In the genomic region with DNA sequence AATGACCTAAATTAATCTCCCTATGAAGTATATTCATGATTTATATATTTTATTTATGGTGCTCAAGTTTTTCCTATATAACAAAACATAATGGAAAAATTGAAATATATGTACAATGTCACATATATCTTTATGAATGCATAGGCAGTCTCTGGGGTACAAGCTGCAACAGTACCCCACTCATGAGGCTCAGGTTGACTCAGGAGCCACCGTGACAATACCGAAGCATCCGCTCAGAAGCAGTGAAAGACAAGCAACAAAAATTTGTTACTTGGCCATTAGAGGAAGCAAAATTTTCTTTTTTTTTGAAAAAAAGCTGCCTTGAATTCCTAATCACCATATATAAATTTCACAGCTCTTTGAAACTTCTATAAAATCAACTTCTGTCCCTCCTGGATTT, we compare ENCODE assay signal across 15 cellular contexts. TPM values are rescaled to one million over a fixed set of nuclear protein-coding genes. Genes with fewer than 3 reads are reported as not detected.
A peak's percentile ranks its signal among the peaks of the same experiment; 100 is the strongest.
DNase-seq lines count a peak whose midpoint lies in the region; ATAC-seq, FAIRE-seq and TF ChIP-seq lines count a peak whose summit lies in the region.
"Had no signal": no experiment of that assay in that cellular context is flagged by ENCODE, and none has a peak within 500 bp of the region (broad histone marks: within the 10 kb centered on the region; RNA-seq: fewer than 3 reads in every experiment).

No MANE protein-coding gene starts in this region.

- no peak for ATAC-seq in pancreas
- no peak for ATAC-seq in HG02870 (IDR thresholded peaks at IDR 0.05; ENCODE audit: unreplicated experiment)
- ATAC-seq in aorta (ENCODE audit: low FRiP score), result no peak
- ATAC-seq: foreskin keratinocyte, left lobe of liver had no signal

- H3K36me3 ChIP-seq in spleen (peaks cover 0 to 30% (median under 1%) of the 10 kb centered on the region in 6 donors), pancreas (no peaks in the 10 kb centered on the region), aorta (ENCODE audit: control insufficient read depth in 1 of 2, insufficient read depth in 2 of 2, low read length in 1 of 2) (no peaks in the 10 kb centered on the region)

- peaks cover 11% of the 10 kb centered on the region for H3K9me3 Mint-ChIP-seq in activated CD4-positive, alpha-beta T cell treated with anti-CD3 and anti-CD28 coated beads, Interleukin-2, amount 10 ng/mL, durations not matched to agents 24 days and 14 days
- H3K9me3 Mint-ChIP-seq in T-helper 1 cell treated with Interleukin-12 subunit alpha and Interleukin-12 subunit beta and Interleukin-4 antibody, amounts not matched to agents 30 μg/mL and 1 μg/mL, for 36 hours, result no peaks in the 10 kb centered on the region
- H3K9me3 Mint-ChIP-seq in dendritic cell treated with granulocyte-macrophage colony-stimulating factor and Interleukin-4, amounts not matched to agents 40 ng/mL and 50 ng/mL, for 4 days, result no peaks in the 10 kb centered on the region

- TF ChIP-seq POLR2A in spleen (IDR thresholded peaks at IDR 0.05), result no peak

- intact Hi-C loops in activated CD4-positive, alpha-beta T cell treated with anti-CD3 and anti-CD28 coated beads, Interleukin-2, amount 10 ng/mL, durations not matched to agents 24 days and 14 days (cut with micrococcal nuclease), result loop anchor here (2.0 to 10.0 kb wide), 3 partner anchors 27 to 477 kb away; no protein-coding TSS in a partner anchor
- intact Hi-C loops in dendritic cell treated with granulocyte-macrophage colony-stimulating factor and Interleukin-4, amounts not matched to agents 40 ng/mL and 50 ng/mL, for 4 days (cut with micrococcal nuclease), result loop anchor here (5.0 kb wide), 1 partner anchor 85 kb away; no protein-coding TSS in a partner anchor
- intact Hi-C loops in spleen (cut with DNase I; ENCODE audit: low total_unique reads), result no loop called here
- intact Hi-C loops in pancreas (cut with DNase I), result loop anchor here in 1 of 3 donors (5.0 kb wide), 1 partner anchor 35 kb away; no protein-coding TSS in a partner anchor
- intact Hi-C loops in aorta (cut with DNase I), result loop anchor here (10.0 kb wide), 3 partner anchors 67 to 227 kb away; no protein-coding TSS in a partner anchor

- peak overlapping the region in 7 of 8 donors; percentile 93 to 98 (median 97) for H3K27ac ChIP-seq in spleen
- peak overlapping the region in 2 of 4 donors; percentile 96 to 98 for H3K27ac ChIP-seq in pancreas
- no peak overlapping the region for H3K27ac ChIP-seq in aorta (ENCODE audit: low read depth in 1 of 2, low read length in 2 of 2)
- H3K27ac ChIP-seq: foreskin keratinocyte had no signal

- peak overlapping the region; percentile 89 for H3K4me3 Mint-ChIP-seq in activated CD4-positive, alpha-beta T cell treated with anti-CD3 and anti-CD28 coated beads, Interleukin-2, amount 10 ng/mL, durations not matched to agents 24 days and 14 days
- H3K4me3 Mint-ChIP-seq in T-helper 1 cell treated with Interleukin-12 subunit alpha and Interleukin-12 subunit beta and Interleukin-4 antibody, amounts not matched to agents 30 μg/mL and 1 μg/mL, for 36 hours, result peak overlapping the region; percentile 66
- no peak overlapping the region for H3K4me3 Mint-ChIP-seq in dendritic cell treated with granulocyte-macrophage colony-stimulating factor and Interleukin-4, amounts not matched to agents 40 ng/mL and 50 ng/mL, for 4 days

- peaks cover 63% of the 10 kb centered on the region for H3K36me3 Mint-ChIP-seq in activated CD4-positive, alpha-beta T cell treated with anti-CD3 and anti-CD28 coated beads, Interleukin-2, amount 10 ng/mL, durations not matched to agents 24 days and 14 days (ENCODE audit: low read depth)
- peaks cover 15% of the 10 kb centered on the region for H3K36me3 Mint-ChIP-seq in T-helper 1 cell treated with Interleukin-12 subunit alpha and Interleukin-12 subunit beta and Interleukin-4 antibody, amounts not matched to agents 30 μg/mL and 1 μg/mL, for 36 hours (ENCODE audit: low read depth)
- H3K36me3 Mint-ChIP-seq in dendritic cell treated with granulocyte-macrophage colony-stimulating factor and Interleukin-4, amounts not matched to agents 40 ng/mL and 50 ng/mL, for 4 days (ENCODE audit: low read depth), result peaks cover 35% of the 10 kb centered on the region

- peak; percentile 65 for DNase-seq in activated CD4-positive, alpha-beta T cell treated with anti-CD3 and anti-CD28 coated beads, Interleukin-2, amount 10 ng/mL, durations not matched to agents 24 days and 14 days
- DNase-seq in activated CD4-positive, alpha-beta T cell treated with anti-CD3 and anti-CD28 coated beads for 1 hour, result no peak
- no peak for DNase-seq in spleen
- DNase-seq in pancreas, result no peak
- DNase-seq in aorta, result no peak
- DNase-seq: cerebellar nuclear complex, DMS79 treated with DMSO at 0.1 percent for 48 hours, foreskin keratinocyte, NCI-H1105 treated with DMSO at 0.1 percent for 48 hours, NCI-H82, SW 1271 had no signal

- H3K4me3 ChIP-seq in spleen (peak overlapping the region in 5 of 8 donors; percentile 58 to 81 (median 65)), pancreas (peak overlapping the region in 2 of 4 donors; percentile 60 to 83), aorta (ENCODE audit: low read length in 2 of 2) (no peak overlapping the region)

- no peaks in the 10 kb centered on the region for H3K27me3 Mint-ChIP-seq in activated CD4-positive, alpha-beta T cell treated with anti-CD3 and anti-CD28 coated beads, Interleukin-2, amount 10 ng/mL, durations not matched to agents 24 days and 14 days
- no peaks in the 10 kb centered on the region for H3K27me3 Mint-ChIP-seq in T-helper 1 cell treated with Interleukin-12 subunit alpha and Interleukin-12 subunit beta and Interleukin-4 antibody, amounts not matched to agents 30 μg/mL and 1 μg/mL, for 36 hours (ENCODE audit: low read depth)
- no peaks in the 10 kb centered on the region for H3K27me3 Mint-ChIP-seq in dendritic cell treated with granulocyte-macrophage colony-stimulating factor and Interleukin-4, amounts not matched to agents 40 ng/mL and 50 ng/mL, for 4 days

- no peak for TF ChIP-seq CTCF in spleen (IDR thresholded peaks at IDR 0.05 in 8 of 11, conservative IDR thresholded peaks at IDR 0.05 in 3 of 11)
- TF ChIP-seq CTCF in pancreas (IDR thresholded peaks at IDR 0.05), result no peak

- FAIRE-seq in pancreas (lab: Jason Lieb, UNC), result no peak

- WGBS in spleen, 5 donors, result 85 to 96% (median 89%) methylated on average over 3 of the region's 3 CpGs
- WGBS in pancreas, 2 donors, result 92 to 93% methylated on average over 3 of the region's 3 CpGs
- 96 to 98% methylated on average over 3 of the region's 3 CpGs for whole genome bisulfite sequencing in aorta, 2 donors

- no peaks in the 10 kb centered on the region for H3K27me3 ChIP-seq in spleen (replicated peaks in 1 of 7)
- no peaks in the 10 kb centered on the region for H3K27me3 ChIP-seq in pancreas
- H3K27me3 ChIP-seq in aorta (ENCODE audit: control insufficient read depth in 1 of 2, insufficient read depth in 2 of 2, low read length in 1 of 2), result no peaks in the 10 kb centered on the region
- H3K27me3 ChIP-seq: foreskin keratinocyte had no signal

- H3K9me3 ChIP-seq in spleen, result no peaks in the 10 kb centered on the region
- no peaks in the 10 kb centered on the region for H3K9me3 ChIP-seq in pancreas
- H3K9me3 ChIP-seq in aorta (ENCODE audit: control insufficient read depth, low read length), result no peaks in the 10 kb centered on the region

- peaks cover 59% of the 10 kb centered on the region for H3K4me1 Mint-ChIP-seq in activated CD4-positive, alpha-beta T cell treated with anti-CD3 and anti-CD28 coated beads, Interleukin-2, amount 10 ng/mL, durations not matched to agents 24 days and 14 days
- H3K4me1 Mint-ChIP-seq in T-helper 1 cell treated with Interleukin-12 subunit alpha and Interleukin-12 subunit beta and Interleukin-4 antibody, amounts not matched to agents 30 μg/mL and 1 μg/mL, for 36 hours (ENCODE audit: low read depth), result peaks cover 60% of the 10 kb centered on the region
- H3K4me1 Mint-ChIP-seq in dendritic cell treated with granulocyte-macrophage colony-stimulating factor and Interleukin-4, amounts not matched to agents 40 ng/mL and 50 ng/mL, for 4 days (ENCODE audit: low read depth), result peaks cover 35% of the 10 kb centered on the region

- H3K27ac Mint-ChIP-seq in activated CD4-positive, alpha-beta T cell treated with anti-CD3 and anti-CD28 coated beads, Interleukin-2, amount 10 ng/mL, durations not matched to agents 24 days and 14 days, result peak overlapping the region; percentile 81
- H3K27ac Mint-ChIP-seq in T-helper 1 cell treated with Interleukin-12 subunit alpha and Interleukin-12 subunit beta and Interleukin-4 antibody, amounts not matched to agents 30 μg/mL and 1 μg/mL, for 36 hours, result no peak overlapping the region
- H3K27ac Mint-ChIP-seq in dendritic cell treated with granulocyte-macrophage colony-stimulating factor and Interleukin-4, amounts not matched to agents 40 ng/mL and 50 ng/mL, for 4 days, result peak overlapping the region; percentile 48

- H3K4me1 ChIP-seq in spleen, result peaks cover 9 to 79% (median 48%) of the 10 kb centered on the region in 6 donors
- H3K4me1 ChIP-seq in pancreas, result peaks cover 0 to 27% (median 8%) of the 10 kb centered on the region in 3 donors
- H3K4me1 ChIP-seq in aorta (ENCODE audit: control insufficient read depth in 1 of 2, insufficient read depth in 2 of 2, low read length in 2 of 2), result no peaks in the 10 kb centered on the region

RNA-seq across cellular contexts. Expression of a gene that starts 2.9 kb away (rescaled TPM):
- 480 and 484 TPM in 2 replicates for total RNA-seq in activated CD4-positive, alpha-beta T cell treated with anti-CD3 and anti-CD28 coated beads, Interleukin-2, amount 10 ng/mL, durations not matched to agents 24 days and 14 days
- total RNA-seq in spleen (1,000 to 10,000 TPM in 1 of 7 donors, 100 to 1,000 TPM in 6; 240 to 1,259 (median 449) TPM), pancreas (100 to 1,000 TPM in 2 of 6 donors, 10 to 100 TPM in 4; 35.7 to 127 (median 67.4) TPM), aorta (100 to 1,000 TPM; 237 to 534 TPM)
- polyA plus RNA-seq in spleen (10 to 100 TPM; 24.7 to 63.0 (median 25.0) TPM), pancreas (10 to 100 TPM; 24.5 to 56.9 TPM), aorta (10 to 100 TPM; 36.2 to 46.7 TPM)

Comparison
In these comparisons a context has a peak if more than half of its experiments do, and no peak if none do; other contexts are left out.
1. H3K27ac ChIP-seq: peak in spleen (7 of 8); none in aorta (0 of 2).
2. H3K4me3 ChIP-seq: peak in spleen (5 of 8); none in aorta (0 of 2).